Comparison of ENCODE assay signal across 29 cellular contexts in genomic region chrX:149522914-149523313, GRCh38. TPM values are rescaled to one million over a fixed set of nuclear protein-coding genes. Genes with fewer than 3 reads are reported as not detected.
DNase-seq lines count a peak whose midpoint lies in the region; ATAC-seq and TF ChIP-seq lines count a peak whose summit lies in the region.
"Had no signal": no experiment of that assay in that cellular context is flagged by ENCODE, and none has a peak within 500 bp of the region (broad histone marks: within the 10 kb centered on the region; RNA-seq: fewer than 3 reads in every experiment).

No MANE protein-coding gene starts in this region.

- H3K4me3 Mint-ChIP-seq in activated T-helper 17 cell treated with anti-CD3 and anti-CD28 coated beads, Interleukin-2, amount 50 U/mL, for 72 hours, result no peak overlapping the region
- H3K4me3 Mint-ChIP-seq: activated B cell treated with CpG ODN at 0.5 μM for 24 hours; activated T-helper 1 cell treated with anti-CD3 and anti-CD28 coated beads, Interleukin-12 subunit alpha, Interleukin-12 subunit beta, Interleukin-2, Interleukin-4 antibody, amounts not matched to agents 30 ng/mL and 10 ng/mL and 1 ng/mL, durations not matched to agents 14 hours and 24 hours and 36 hours; CD8-positive, alpha-beta T cell had no signal

- peak overlapping the region in 1 of 4 donors; percentile 47 for H3K27ac ChIP-seq in transverse colon
- H3K27ac ChIP-seq: HL-60, SJCRH30, tibial artery had no signal

- ATAC-seq in left ventricle myocardium superior, result peak; percentile 30
- ATAC-seq in Right ventricle myocardium inferior, result no peak
- no peak for ATAC-seq in activated T-helper 17 cell treated with anti-CD3 and anti-CD28 coated beads, Interleukin-2, amount 50 U/mL, for 72 hours (replicated peaks)
- ATAC-seq in left lobe of liver, result peak; percentile 78
- ATAC-seq in GM21447 (IDR thresholded peaks at IDR 0.05; ENCODE audit: unreplicated experiment), result no peak
- ATAC-seq: CD8-positive, alpha-beta T cell; HCT116; left cardiac atrium; naive thymus-derived CD4-positive, alpha-beta T cell had no signal

- H3K27me3 Mint-ChIP-seq in activated T-helper 17 cell treated with anti-CD3 and anti-CD28 coated beads, Interleukin-2, amount 50 U/mL, for 72 hours, result no peaks in the 10 kb centered on the region
- H3K27me3 Mint-ChIP-seq: naive thymus-derived CD4-positive, alpha-beta T cell had no signal

- TF ChIP-seq POLR2A in transverse colon (IDR thresholded peaks at IDR 0.05), result peak; percentile 8

- peaks cover 0 to 5% (median 0%) of the 10 kb centered on the region in 4 donors for H3K4me1 ChIP-seq in transverse colon
- H3K4me1 ChIP-seq: SJCRH30 had no signal

- H3K4me1 Mint-ChIP-seq in activated T-helper 17 cell treated with anti-CD3 and anti-CD28 coated beads, Interleukin-2, amount 50 U/mL, for 72 hours, result peaks cover 5% of the 10 kb centered on the region

- no peaks in the 10 kb centered on the region for H3K36me3 Mint-ChIP-seq in activated T-helper 17 cell treated with anti-CD3 and anti-CD28 coated beads, Interleukin-2, amount 50 U/mL, for 72 hours (ENCODE audit: low read depth)
- H3K36me3 Mint-ChIP-seq: CD8-positive, alpha-beta T cell had no signal

- 50% methylated on average over 2 of the region's 2 CpGs; no CpG with 5 or more reads in 1 of the 2 donors for WGBS in transverse colon (ENCODE audit: low coverage in 1 of 2), 2 donors

- H3K4me3 ChIP-seq in transverse colon (no peak overlapping the region), foreskin fibroblast (ENCODE audit: low read depth in 1 of 2, low read length in 2 of 2) (no peak overlapping the region)
- H3K4me3 ChIP-seq: SJCRH30, skin epidermis, tibial artery had no signal

- H3K9me3 Mint-ChIP-seq in activated T-helper 17 cell treated with anti-CD3 and anti-CD28 coated beads, Interleukin-2, amount 50 U/mL, for 72 hours, result no peaks in the 10 kb centered on the region
- H3K9me3 Mint-ChIP-seq: activated B cell treated with CpG ODN at 0.5 μM for 24 hours; activated T-helper 1 cell treated with anti-CD3 and anti-CD28 coated beads, Interleukin-12 subunit alpha, Interleukin-12 subunit beta, Interleukin-2, Interleukin-4 antibody, amounts not matched to agents 30 ng/mL and 10 ng/mL and 1 ng/mL, durations not matched to agents 14 hours and 24 hours and 36 hours; CD8-positive, alpha-beta T cell had no signal

- H3K27me3 ChIP-seq in transverse colon, result no peaks in the 10 kb centered on the region
- H3K27me3 ChIP-seq: SJCRH30, tibial artery had no signal

- no peak for TF ChIP-seq EP300 in transverse colon (IDR thresholded peaks at IDR 0.05; ENCODE audit: low read depth)

- no peaks in the 10 kb centered on the region for H3K9me3 ChIP-seq in transverse colon
- H3K9me3 ChIP-seq: SJCRH30, tibial artery had no signal

- in situ Hi-C loops in transverse colon (cut with MboI; ENCODE audit: low pct_ligation_motif_present in 1 of 4, low pct_unique_long_range_greater_than_20kb in 1 of 4, low sequenced_read_pairs in 3 of 4), result loop anchor here in 3 of 4 donors (25.0 kb wide), 2 partner anchors 89 to 114 kb away; partner anchors contain the start of gene TMEM185A (in 1 of the 3)

- intact Hi-C loops in left ventricle myocardium superior (cut with micrococcal nuclease) (no loop called here), Right ventricle myocardium inferior (cut with DNase I) (no loop called here), transverse colon (cut with DNase I; ENCODE audit: low total_unique reads) (no loop called here)

- H3K36me3 ChIP-seq in transverse colon, result no peaks in the 10 kb centered on the region
- H3K36me3 ChIP-seq: SJCRH30, tibial artery had no signal

- no peak for DNase-seq in left ventricle myocardium superior
- no peak for DNase-seq in Right ventricle myocardium inferior (ENCODE audit: missing footprints)
- no peak for DNase-seq in left lobe of liver (ENCODE audit: low spot score)
- no peak for DNase-seq in transverse colon
- no peak for DNase-seq in foreskin fibroblast
- no peak for DNase-seq in HPDE6-E6E7 (ENCODE audit: extremely low spot score)
- DNase-seq: activated B cell treated with CpG ODN at 0.5 μM for 24 hours; activated naive CD4-positive, alpha-beta T cell treated with anti-CD3 and anti-CD28 coated beads, Interleukin-2, amount 50 U/mL, for 16 hours; amniotic stem cell; CD8-positive, alpha-beta T cell; DMS79 treated with DMSO at 0.1 percent for 48 hours; left cardiac atrium; naive thymus-derived CD4-positive, alpha-beta T cell; NCI-H187 treated with DMSO at 0.1 percent for 48 hours; NCI-H2171 treated with DMSO at 0.1 percent for 48 hours; NCI-H524 treated with DMSO at 0.1 percent for 48 hours; occipital lobe; SJCRH30; tibial artery had no signal

- TF ChIP-seq CTCF in transverse colon (IDR thresholded peaks at IDR 0.05) (no peak), foreskin fibroblast (IDR thresholded peaks at IDR 0.05; ENCODE audit: low read depth, low read length) (no peak)

- H3K27ac Mint-ChIP-seq in activated T-helper 17 cell treated with anti-CD3 and anti-CD28 coated beads, Interleukin-2, amount 50 U/mL, for 72 hours, result peak overlapping the region; percentile 28
- H3K27ac Mint-ChIP-seq: activated B cell treated with CpG ODN at 0.5 μM for 24 hours had no signal

RNA-seq across cellular contexts. Expression of gene IDS, which starts 17.8 kb away (rescaled TPM):
- total RNA-seq in left ventricle myocardium superior (88.7 TPM), Right ventricle myocardium inferior (77.6 TPM), left lobe of liver (16.3 TPM), transverse colon (100 to 1,000 TPM in 1 of 4 donors, 10 to 100 TPM in 3; 52.5 to 137 (median 59.2) TPM)
- 100 to 1,000 TPM in 1 of 2 donors, 10 to 100 TPM in 1; 91.4 to 127 TPM for total RNA-seq in activated T-helper 17 cell treated with anti-CD3 and anti-CD28 coated beads, Interleukin-2, amount 50 U/mL, for 72 hours

RNA-seq across cellular contexts. Expression of gene EOLA1, which starts 17.9 kb away (rescaled TPM):
- total RNA-seq in left ventricle myocardium superior, result 29.6 TPM
- 32.5 TPM for total RNA-seq in Right ventricle myocardium inferior
- total RNA-seq in activated T-helper 17 cell treated with anti-CD3 and anti-CD28 coated beads, Interleukin-2, amount 50 U/mL, for 72 hours, result 10 to 100 TPM; 42.7 to 53.2 TPM
- 13.5 TPM for total RNA-seq in left lobe of liver
- 10 to 100 TPM; 12.3 to 30.7 (median 17.7) TPM for total RNA-seq in transverse colon

RNA-seq across cellular contexts. Expression of gene HSFX3, which starts 26.8 kb away (rescaled TPM):
- total RNA-seq in left ventricle myocardium superior (not detected), Right ventricle myocardium inferior (not detected), left lobe of liver (not detected), transverse colon (not detected)
- total RNA-seq in activated T-helper 17 cell treated with anti-CD3 and anti-CD28 coated beads, Interleukin-2, amount 50 U/mL, for 72 hours, result not detected
- total RNA-seq: A172; activated B cell treated with CpG ODN at 0.5 μM for 24 hours; activated T-helper 1 cell treated with anti-CD3 and anti-CD28 coated beads, Interleukin-12 subunit alpha, Interleukin-12 subunit beta, Interleukin-2, Interleukin-4 antibody, amounts not matched to agents 30 ng/mL and 10 ng/mL and 1 ng/mL, durations not matched to agents 14 hours and 24 hours and 36 hours; CD8-positive, alpha-beta T cell; epithelial cell of proximal tubule; left cardiac atrium; LHCN-M2; mesenteric fat pad; naive thymus-derived CD4-positive, alpha-beta T cell; occipital lobe; SJCRH30 had no signal

Comparison
In these comparisons a context has a peak if more than half of its experiments do, and no peak if none do; other contexts are left out.
1. ATAC-seq: peak in left ventricle myocardium superior (single experiment) and left lobe of liver (single experiment); none in Right ventricle myocardium inferior (single experiment), activated T-helper 17 cell treated with anti-CD3 and anti-CD28 coated beads, Interleukin-2, amount 50 U/mL, for 72 hours (single experiment) and GM21447 (single experiment).